ENCODE assay signal across 16 cellular contexts in the genomic region with DNA sequence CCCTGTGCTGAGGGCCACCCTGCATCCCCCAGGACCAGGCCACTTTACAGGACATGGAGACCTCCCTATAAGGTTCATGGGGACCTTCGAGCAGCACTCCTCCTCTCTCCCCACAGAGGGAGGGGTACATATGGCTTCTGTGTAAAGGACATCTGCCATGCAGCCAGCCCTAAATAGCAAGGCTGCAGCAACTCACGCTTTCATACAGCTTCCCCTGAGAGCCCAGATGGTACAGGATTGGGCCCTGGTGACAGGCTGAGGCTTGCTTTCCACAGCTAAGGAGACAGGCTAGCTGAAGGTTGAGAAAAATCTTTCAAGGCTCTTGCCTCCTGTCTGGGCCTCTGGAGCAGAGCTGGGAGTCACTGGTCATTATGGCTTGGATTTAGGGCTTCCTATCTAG.
"Had no signal": no experiment of that assay in that cellular context is flagged by ENCODE, and none has a peak within 500 bp of the region (broad histone marks: within the 10 kb centered on the region; RNA-seq: fewer than 3 reads in every experiment).

No MANE protein-coding gene starts in this region.

- H3K27ac ChIP-seq: coronary artery, epithelial cell of prostate, neutrophil, right atrium auricular region, tibial artery, vagina had no signal

- H3K4me1 Mint-ChIP-seq: activated T-helper 17 cell treated with anti-CD3 and anti-CD28 coated beads, Interleukin-2, amount 50 U/mL, for 72 hours; stimulated activated effector memory CD8-positive, alpha-beta T cell treated with anti-CD3 and anti-CD28 coated beads, Interleukin-12 subunit alpha, Interleukin-12 subunit beta, amount 100 ng/mL, for 72 hours had no signal

- H3K4me3 Mint-ChIP-seq: activated naive CD4-positive, alpha-beta T cell treated with anti-CD3 and anti-CD28 coated beads for 36 hours; activated T-helper 17 cell treated with anti-CD3 and anti-CD28 coated beads, Interleukin-2, amount 50 U/mL, for 72 hours; mesothelial cell of epicardium; stimulated activated effector memory CD8-positive, alpha-beta T cell treated with anti-CD3 and anti-CD28 coated beads, Interleukin-12 subunit alpha, Interleukin-12 subunit beta, amount 100 ng/mL, for 72 hours had no signal

- H3K9me3 ChIP-seq: neutrophil, right atrium auricular region, tibial artery, vagina had no signal

- H3K4me3 ChIP-seq: coronary artery, right atrium auricular region, tibial artery, vagina had no signal

- H3K36me3 Mint-ChIP-seq: mesothelial cell of epicardium; stimulated activated effector memory CD8-positive, alpha-beta T cell treated with anti-CD3 and anti-CD28 coated beads, Interleukin-12 subunit alpha, Interleukin-12 subunit beta, amount 100 ng/mL, for 72 hours had no signal

- H3K4me1 ChIP-seq: right atrium auricular region, tibial artery, vagina had no signal

- H3K36me3 ChIP-seq: neutrophil, right atrium auricular region, tibial artery, vagina had no signal

- DNase-seq: activated CD4-positive, alpha-beta T cell treated with anti-CD3 and anti-CD28 coated beads, Interleukin-2, amount 50 U/mL, for 1 hour; activated CD4-positive, CD25-positive, alpha-beta regulatory T cell; activated naive CD4-positive, alpha-beta T cell treated with anti-CD3 and anti-CD28 coated beads for 36 hours; activated T-cell treated with anti-CD3 and anti-CD28 coated beads for 4 hours; effector CD8-positive, alpha-beta T cell; hippocampal formation; kidney glomerular epithelial cell; tibial artery had no signal

- H3K27ac Mint-ChIP-seq: activated naive CD4-positive, alpha-beta T cell treated with anti-CD3 and anti-CD28 coated beads for 36 hours; activated T-helper 17 cell treated with anti-CD3 and anti-CD28 coated beads, Interleukin-2, amount 50 U/mL, for 72 hours; mesothelial cell of epicardium; stimulated activated effector memory CD8-positive, alpha-beta T cell treated with anti-CD3 and anti-CD28 coated beads, Interleukin-12 subunit alpha, Interleukin-12 subunit beta, amount 100 ng/mL, for 72 hours had no signal

- H3K9me3 Mint-ChIP-seq: activated naive CD4-positive, alpha-beta T cell treated with anti-CD3 and anti-CD28 coated beads for 36 hours; activated T-helper 17 cell treated with anti-CD3 and anti-CD28 coated beads, Interleukin-2, amount 50 U/mL, for 72 hours; mesothelial cell of epicardium; stimulated activated effector memory CD8-positive, alpha-beta T cell treated with anti-CD3 and anti-CD28 coated beads, Interleukin-12 subunit alpha, Interleukin-12 subunit beta, amount 100 ng/mL, for 72 hours had no signal

- ATAC-seq: activated T-helper 17 cell treated with anti-CD3 and anti-CD28 coated beads, Interleukin-2, amount 50 U/mL, for 72 hours; stimulated activated effector memory CD8-positive, alpha-beta T cell treated with anti-CD3 and anti-CD28 coated beads, Interleukin-12 subunit alpha, Interleukin-12 subunit beta, amount 100 ng/mL, for 72 hours had no signal

- H3K27me3 ChIP-seq: neutrophil, right atrium auricular region, tibial artery, vagina had no signal
